In the genomic region with DNA sequence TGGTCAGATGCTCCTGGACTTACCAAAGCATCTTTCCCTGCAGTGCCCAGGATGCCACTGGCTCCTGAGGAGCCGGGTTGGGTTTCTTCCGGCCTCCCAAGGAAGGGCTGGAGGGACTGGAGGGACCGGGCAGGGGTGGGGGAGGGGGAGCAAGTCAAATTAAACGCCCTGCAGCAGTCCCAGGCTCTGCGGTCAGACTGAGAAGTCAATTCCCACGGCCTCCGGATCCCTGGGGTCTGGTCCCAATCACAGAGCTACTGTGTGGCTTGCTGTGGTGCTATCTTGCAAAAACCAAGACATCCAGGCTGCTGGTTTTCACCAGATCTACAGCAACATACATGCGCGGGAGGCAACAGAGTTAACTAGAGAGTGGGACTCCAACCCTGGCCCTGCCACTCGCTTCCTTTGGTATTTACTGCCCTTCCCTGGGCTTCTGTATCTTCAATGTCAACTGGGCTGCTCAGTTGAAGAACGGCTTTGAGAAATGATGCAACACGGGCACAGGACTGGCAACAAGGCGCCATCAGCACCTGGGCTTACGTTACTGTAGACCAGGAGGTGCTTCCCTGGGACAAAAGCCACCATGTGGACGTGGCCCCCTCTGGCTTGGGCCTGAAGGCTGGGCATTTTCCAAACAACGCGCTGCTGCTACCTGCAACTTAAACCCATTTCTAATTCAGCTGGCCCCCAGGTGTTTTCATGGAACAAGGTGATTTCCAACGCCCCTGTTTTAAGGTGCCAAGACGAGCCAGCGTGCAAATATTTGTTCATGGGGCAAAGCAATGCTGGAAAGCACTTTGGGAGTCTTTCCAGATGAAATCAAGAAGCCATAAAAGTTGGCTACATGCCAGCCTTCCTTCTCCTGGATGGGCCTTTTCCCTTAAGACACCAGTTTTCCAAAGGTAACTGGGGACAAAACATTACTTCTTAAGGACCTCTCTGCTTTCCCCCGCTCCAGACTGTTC, we compare ENCODE assay signal across 2 cellular contexts.
TF ChIP-seq lines count a peak whose summit lies in the region.

No MANE protein-coding gene starts in this region.

TF ChIP-seq in HepG2, 621 proteins besides CTCF, POLR2A, EP300 and RAD21:
- TF ChIP-seq ZNF331 (CRISPR knock-in tag; IDR thresholded peaks at IDR 0.05) (no peak), ZMAT3 (CRISPR knock-in tag; conservative IDR thresholded peaks at IDR 0.05) (no peak), ZNF235 (CRISPR knock-in tag; IDR thresholded peaks at IDR 0.05; ENCODE audit: borderline replicate concordance) (no peak), NFYC (CRISPR knock-in tag; IDR thresholded peaks at IDR 0.05) (no peak), SMAD3 (CRISPR knock-in tag; IDR thresholded peaks at IDR 0.05) (no peak), NFE2 (CRISPR knock-in tag; IDR thresholded peaks at IDR 0.05) (no peak)
TF ChIP-seq in HepG2: peak in this region for 0.

TF ChIP-seq in H1, 55 proteins besides CTCF, POLR2A, EP300 and RAD21:
- TF ChIP-seq BACH1 (IDR thresholded peaks at IDR 0.05; ENCODE audit: low read length): no peak
- TF ChIP-seq RBBP5 (IDR thresholded peaks at IDR 0.05; ENCODE audit: borderline replicate concordance, low read depth, low read length): no peak
- no peak for TF ChIP-seq BRCA1 (IDR thresholded peaks at IDR 0.05; ENCODE audit: low read depth, low read length)
- TF ChIP-seq EGR1 (IDR thresholded peaks at IDR 0.05; ENCODE audit: borderline replicate concordance, low read depth, low read length): no peak
